ENCODE assay signal across 8 cellular contexts in the genomic region with DNA sequence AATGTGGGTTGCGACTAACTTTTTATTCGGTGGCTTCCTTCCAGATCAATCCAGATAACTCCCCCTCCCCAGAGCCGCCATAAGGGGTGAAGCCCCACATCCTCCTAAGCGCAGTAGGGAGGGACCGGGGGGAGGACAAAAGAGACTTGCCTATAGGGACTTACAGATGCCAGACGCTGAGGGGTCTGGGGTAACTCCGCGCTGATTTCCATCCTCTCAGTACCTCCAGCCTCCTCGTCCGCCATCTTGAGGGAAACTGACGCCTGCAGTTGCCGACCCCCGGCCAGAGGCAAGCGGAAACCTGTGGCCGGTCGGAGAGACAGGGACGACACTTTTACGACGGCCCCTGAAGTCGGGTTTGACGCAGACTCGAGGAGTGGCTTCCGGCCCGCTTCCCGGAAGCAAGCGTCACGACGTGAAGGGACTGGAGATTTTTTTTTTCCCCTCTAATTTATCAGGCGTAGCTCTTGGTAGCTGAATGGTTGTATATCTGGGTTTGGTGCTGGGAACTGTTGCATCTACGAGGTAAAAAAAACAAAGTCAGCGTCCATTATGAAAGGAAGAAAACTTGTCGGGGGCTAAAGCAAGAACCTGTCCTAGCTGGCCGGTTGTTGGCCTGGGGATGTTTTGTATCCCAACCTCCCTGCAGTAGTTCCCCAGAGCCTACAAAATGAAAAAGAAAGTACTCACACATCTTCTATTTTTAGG. TPM values are rescaled to one million over a fixed set of nuclear protein-coding genes. Genes with fewer than 3 reads are reported as not detected.
DNase-seq lines count a peak whose midpoint lies in the region; ATAC-seq and TF ChIP-seq lines count a peak whose summit lies in the region.

A gene (minus strand): TSS at position 261 of the 708 bp plus-strand sequence. CDS start 16 bp downstream, at position 245.

- peak within 1 kb of the TSS; percentile 77 for H3K4me3 ChIP-seq in left ventricle myocardium inferior
- H3K4me3 ChIP-seq in upper lobe of right lung = peak within 1 kb of the TSS; percentile 90

- peaks cover 13% of the 10 kb centered on the region for H3K36me3 Mint-ChIP-seq in progenitor cell of endocrine pancreas (ENCODE audit: insufficient read depth)

- TF ChIP-seq CTCF in GM13976 (IDR thresholded peaks at IDR 0.05; ENCODE audit: borderline replicate concordance, control extremely low read depth, extremely low read depth, insufficient read depth, missing control alignments) (no peak), left ventricle myocardium inferior (IDR thresholded peaks at IDR 0.05; ENCODE audit: borderline replicate concordance) (no peak), progenitor cell of endocrine pancreas (IDR thresholded peaks at IDR 0.05; ENCODE audit: unreplicated experiment) (no peak), upper lobe of right lung (IDR thresholded peaks at IDR 0.05) (no peak)

- H3K9me3 Mint-ChIP-seq in progenitor cell of endocrine pancreas (ENCODE audit: low read depth) = no peaks in the 10 kb centered on the region

- H3K4me1 ChIP-seq in left ventricle myocardium inferior (peaks cover 41% of the 10 kb centered on the region), upper lobe of right lung (peaks cover 22% of the 10 kb centered on the region)

- peaks cover 12% of the 10 kb centered on the region for H3K4me1 Mint-ChIP-seq in progenitor cell of endocrine pancreas (ENCODE audit: low read depth)

- peaks cover 8% of the 10 kb centered on the region for H3K36me3 ChIP-seq in left ventricle myocardium inferior
- H3K36me3 ChIP-seq in upper lobe of right lung = peaks cover 5% of the 10 kb centered on the region

- peak within 1 kb of the TSS; percentile 98 for H3K27ac Mint-ChIP-seq in progenitor cell of endocrine pancreas

- H3K9me3 ChIP-seq in left ventricle myocardium inferior (replicated peaks) (no peaks in the 10 kb centered on the region), upper lobe of right lung (no peaks in the 10 kb centered on the region)

- peak; percentile 89 for DNase-seq in GM13976 (ENCODE audit: low spot score)
- DNase-seq in NCI-H187 (lab: John Stamatoyannopoulos, UW) = peak; percentile 28 to 68
- DNase-seq in T-helper 2 cell = peak; percentile 70 to 99 (median 83)
- DNase-seq in amygdala (lab: John Stamatoyannopoulos, UW) = peak; percentile 35 to 93 (median 82)
- DNase-seq in left ventricle myocardium inferior = peak; percentile 90
- peak; percentile 71 for DNase-seq in progenitor cell of endocrine pancreas (ENCODE audit: low spot score, unreplicated experiment)
- DNase-seq in upper lobe of right lung = peak; percentile 94

- H3K27me3 ChIP-seq in left ventricle myocardium inferior (ENCODE audit: low read depth) = no peaks in the 10 kb centered on the region
- no peaks in the 10 kb centered on the region for H3K27me3 ChIP-seq in upper lobe of right lung

- intact Hi-C loops in left ventricle myocardium inferior (cut with micrococcal nuclease) = no loop called here
- intact Hi-C loops in upper lobe of right lung (cut with DNase I) = no loop called here

- peak within 1 kb of the TSS; percentile 93 for H3K4me3 Mint-ChIP-seq in progenitor cell of endocrine pancreas (ENCODE audit: low read depth)

- ATAC-seq in HG02884 (IDR thresholded peaks at IDR 0.05; ENCODE audit: unreplicated experiment) = peak; percentile 84
- ATAC-seq in upper lobe of right lung = peak; percentile 98

- in situ Hi-C loops in GM13976 (cut with MboI; ENCODE audit: low sequenced_read_pairs, unreplicated experiment) = no loop called here

- H3K27me3 Mint-ChIP-seq in progenitor cell of endocrine pancreas = peaks cover 7% of the 10 kb centered on the region

- peak within 1 kb of the TSS; percentile 92 for H3K27ac ChIP-seq in left ventricle myocardium inferior (replicated peaks)
- H3K27ac ChIP-seq in upper lobe of right lung = peak within 1 kb of the TSS; percentile 93

RNA-seq across cellular contexts. Expression of the gene that starts here (rescaled TPM):
- total RNA-seq in left ventricle myocardium inferior (24.2 TPM), progenitor cell of endocrine pancreas (38.1 and 39.1 TPM in 2 replicates), upper lobe of right lung (37.9 TPM)

Comparison
In these comparisons a context has a peak if more than half of its experiments do, and no peak if none do; other contexts are left out.
1. Peak in every context shown above with its lines: DNase-seq, ATAC-seq, H3K4me3 ChIP-seq and H3K27ac ChIP-seq.